ENCODE assay signal across 27 cellular contexts in genomic region chr17:60615108-60615507, GRCh38.
"Had no signal": no experiment of that assay in that cellular context is flagged by ENCODE, and none has a peak within 500 bp of the region (broad histone marks: within the 10 kb centered on the region; RNA-seq: fewer than 3 reads in every experiment).

No MANE protein-coding gene starts in this region.

- H3K27me3 ChIP-seq: colonic mucosa, esophagus muscularis mucosa, esophagus squamous epithelium, foreskin keratinocyte, gastrocnemius medialis, gastroesophageal sphincter, heart left ventricle, heart right ventricle, hepatocyte had no signal

- DNase-seq: colonic mucosa; cortex of kidney; dermis blood vessel endothelial cell; effector CD4-positive, alpha-beta T cell; effector CD8-positive, alpha-beta T cell; effector memory CD4-positive, alpha-beta T cell; effector memory CD8-positive, alpha-beta T cell; endodermal cell; esophagus squamous epithelium; foreskin fibroblast; foreskin keratinocyte; foreskin melanocyte; gastrocnemius medialis; glutamatergic neuron; head of caudate nucleus; heart left ventricle; heart right ventricle had no signal

- H3K9me3 Mint-ChIP-seq: effector memory CD8-positive, alpha-beta T cell had no signal

- H3K4me1 ChIP-seq: colonic mucosa, foreskin keratinocyte had no signal

- H3K4me2 ChIP-seq: hepatocyte had no signal

- H3K36me3 ChIP-seq: colonic mucosa, gastrocnemius medialis had no signal

- ATAC-seq: effector memory CD8-positive, alpha-beta T cell; esophagus mucosa; foreskin keratinocyte; gastrocnemius medialis; gastroesophageal sphincter; heart left ventricle; heart right ventricle had no signal

- H3K27ac ChIP-seq: colonic mucosa, coronary artery, epithelial cell of prostate, esophagus muscularis mucosa, esophagus squamous epithelium, foreskin keratinocyte, gastrocnemius medialis, gastroesophageal sphincter, heart left ventricle, heart right ventricle, hepatocyte had no signal

- H3K9me3 ChIP-seq: colonic mucosa, esophagus muscularis mucosa, esophagus squamous epithelium, gastrocnemius medialis, gastroesophageal sphincter, heart left ventricle, heart right ventricle had no signal

- H3K4me3 Mint-ChIP-seq: effector memory CD8-positive, alpha-beta T cell; endodermal cell had no signal

- H3K27ac Mint-ChIP-seq: endodermal cell had no signal

- H2AFZ ChIP-seq: hepatocyte had no signal

- H3K4me1 Mint-ChIP-seq: endodermal cell had no signal

- H3K4me3 ChIP-seq: colonic mucosa, coronary artery, esophagus muscularis mucosa, esophagus squamous epithelium, gastrocnemius medialis, gastroesophageal sphincter, heart left ventricle, heart right ventricle, hepatocyte had no signal

- H3K27me3 Mint-ChIP-seq: effector memory CD8-positive, alpha-beta T cell had no signal

- FAIRE-seq: colon, endometrium, endothelial cell of umbilical vein, frontal cortex had no signal
